ENCODE assay signal across 12 cellular contexts in genomic region chr17:7258731-7259554, GRCh38. TPM values are rescaled to one million over a fixed set of nuclear protein-coding genes. Genes with fewer than 3 reads are reported as not detected.
DNase-seq lines count a peak whose midpoint lies in the region; ATAC-seq and TF ChIP-seq lines count a peak whose summit lies in the region.
"Had no signal": no experiment of that assay in that cellular context is flagged by ENCODE, and none has a peak within 500 bp of the region (broad histone marks: within the 10 kb centered on the region; RNA-seq: fewer than 3 reads in every experiment).

No MANE protein-coding gene starts in this region.

- peak overlapping the region; percentile 98 for H3K4me2 ChIP-seq in PC-9

- H3K36me3 ChIP-seq in PC-9 (ENCODE audit: low read depth) (peaks cover 42% of the 10 kb centered on the region), esophagus squamous epithelium (peaks cover 10 to 68% (median 26%) of the 10 kb centered on the region in 3 donors)

- intact Hi-C loops in PC-9 (cut with micrococcal nuclease; ENCODE audit: unreplicated experiment) (no loop called here), esophagus squamous epithelium (cut with DNase I) (no loop called here), sciatic nerve (cut with DNase I) (no loop called here)

- peaks cover 28% of the 10 kb centered on the region for H3K4me1 ChIP-seq in PC-9 (replicated peaks; ENCODE audit: insufficient read depth)
- peaks cover 19 to 57% (median 20%) of the 10 kb centered on the region in 3 donors for H3K4me1 ChIP-seq in esophagus squamous epithelium

- H3K4me3 ChIP-seq in PC-9 (peak overlapping the region; percentile 37; the same call in 1 of the 2 replicates), esophagus squamous epithelium (peak overlapping the region in 1 of 4 donors; percentile 74)
- H3K4me3 ChIP-seq: right atrium auricular region had no signal

- peak; percentile 54 for DNase-seq in SIG-M5 treated with dmso at 0.1 percent for 504 hours (lab: John Stamatoyannopoulos, UW; ENCODE audit: unreplicated experiment)
- DNase-seq in SIG-M5 (lab: John Stamatoyannopoulos, UW) = no peak
- peak in 1 of 2 experiments; percentile 65 for DNase-seq in PC-9
- DNase-seq in esophagus squamous epithelium (lab: John Stamatoyannopoulos, UW) = no peak
- DNase-seq in sciatic nerve (ENCODE audit: low spot score) = no peak
- no peak for DNase-seq in NCI-H748 (lab: John Stamatoyannopoulos, UW; ENCODE audit: unreplicated experiment)
- DNase-seq: effector CD8-positive, alpha-beta T cell; NCI-H510A treated with DMSO at 0.1 percent for 48 hours; T-helper 9 cell had no signal

- no TSS peak for BruUV-seq in PC-9 (replicated peaks; lab: Mats Ljungman, UMichigan)

- H3K9me2 ChIP-seq in PC-9 (ENCODE audit: insufficient read depth) = no peaks in the 10 kb centered on the region

- WGBS in esophagus squamous epithelium, 2 donors = 48 to 75% methylated on average over 2 to 6 of the region's 7 CpGs

- no peak overlapping the region for H2AFZ ChIP-seq in PC-9

- ATAC-seq in sciatic nerve (peak; percentile 5), GM21528 (IDR thresholded peaks at IDR 0.05; ENCODE audit: low FRiP score, unreplicated experiment) (no peak), HG03460 (IDR thresholded peaks at IDR 0.05; ENCODE audit: unreplicated experiment) (no peak)

- CTCF ChIA-PET in PC-9 (lab: Charles Lee) = interaction anchor here (0.6 kb wide), 1 partner anchor 24 kb away, joined by 5 read pairs; no protein-coding TSS in a partner anchor

- peaks cover 87% of the 10 kb centered on the region for H3F3A ChIP-seq in PC-9 (ENCODE audit: insufficient read depth, low read depth)

- TF ChIP-seq CTCF in PC-9 (conservative IDR thresholded peaks at IDR 0.05) (no peak), esophagus squamous epithelium (IDR thresholded peaks at IDR 0.05) (no peak)

- H3K27me3 ChIP-seq in PC-9 (ENCODE audit: insufficient read depth, low read depth) = no peaks in the 10 kb centered on the region
- peaks cover 0 to 34% (median 4%) of the 10 kb centered on the region in 4 donors for H3K27me3 ChIP-seq in esophagus squamous epithelium

- no peak for TF ChIP-seq POLR2A in esophagus squamous epithelium (IDR thresholded peaks at IDR 0.05)

- no peaks in the 10 kb centered on the region for H3K9me3 ChIP-seq in PC-9 (ENCODE audit: insufficient read depth, low read depth)
- H3K9me3 ChIP-seq in esophagus squamous epithelium = no peaks in the 10 kb centered on the region
- H3K9me3 ChIP-seq: right atrium auricular region had no signal

- POLR2A ChIA-PET in PC-9 (lab: Charles Lee; ENCODE audit: unreplicated experiment) = interaction anchor here (0.6 to 1.0 kb wide), 2 partner anchors 14 to 23 kb away, joined by 5 to 7 read pairs; partner anchors contain the start of gene SLC2A4

- H3K79me2 ChIP-seq in PC-9 (ENCODE audit: low read depth) = peaks cover 72% of the 10 kb centered on the region

- H4K20me1 ChIP-seq in PC-9 (ENCODE audit: insufficient read depth) = peaks cover 25% of the 10 kb centered on the region

- H3K27ac ChIP-seq in PC-9 (peak overlapping the region; percentile 100), esophagus squamous epithelium (peak overlapping the region; percentile 54 to 99 (median 75))
- H3K27ac ChIP-seq: right atrium auricular region had no signal

RNA-seq across cellular contexts. Expression of gene CLDN7, which starts 3.3 kb away (rescaled TPM):
- total RNA-seq in PC-9 (2021) = 390 and 442 TPM in 2 replicates
- total RNA-seq in esophagus squamous epithelium = 100 to 1,000 TPM; 172 to 411 (median 208) TPM
- 4.1 TPM for total RNA-seq in sciatic nerve

RNA-seq across cellular contexts. Expression of gene ELP5, which starts 6.9 kb away (rescaled TPM):
- total RNA-seq in PC-9 (2021) (31.8 and 45.1 TPM in 2 replicates), esophagus squamous epithelium (10 to 100 TPM; 14.9 to 21.8 (median 16.6) TPM), sciatic nerve (26.7 TPM)

RNA-seq across cellular contexts. Expression of gene CTDNEP1, which starts 7.4 kb away (rescaled TPM):
- total RNA-seq in PC-9 (2021) (173 and 203 TPM in 2 replicates), esophagus squamous epithelium (10 to 100 TPM; 42.0 to 52.1 (median 47.8) TPM), sciatic nerve (82.0 TPM)

RNA-seq across cellular contexts. Expression of gene GABARAP, which starts 16.7 kb away (rescaled TPM):
- 424 and 457 TPM in 2 replicates for total RNA-seq in PC-9 (2021)
- total RNA-seq in esophagus squamous epithelium = 100 to 1,000 TPM; 172 to 384 (median 197) TPM
- 397 TPM for total RNA-seq in sciatic nerve

RNA-seq across cellular contexts. Expression of gene PHF23, which starts 19.7 kb away (rescaled TPM):
- total RNA-seq in PC-9 (2021) (64.5 and 65.8 TPM in 2 replicates), esophagus squamous epithelium (10 to 100 TPM; 24.7 to 30.6 (median 27.0) TPM), sciatic nerve (23.8 TPM)

Comparison
In these comparisons a context has a peak if more than half of its experiments do, and no peak if none do; other contexts are left out.
1. RNA of gene CLDN7, which starts 3.3 kb away (total RNA-seq): 390 to 442 TPM in PC-9 and 172 to 411 TPM in esophagus squamous epithelium; 4.1 TPM in sciatic nerve (single experiment); every median in the first group is over 10 times any median in the second.